ENCODE assay signal across 27 cellular contexts in genomic region chr6:131393433-131393832, GRCh38.
"Had no signal": no experiment of that assay in that cellular context is flagged by ENCODE, and none has a peak within 500 bp of the region (broad histone marks: within the 10 kb centered on the region; RNA-seq: fewer than 3 reads in every experiment).

No MANE protein-coding gene starts in this region.

- H3K27ac Mint-ChIP-seq: stimulated activated effector memory CD8-positive, alpha-beta T cell treated with anti-CD3 and anti-CD28 coated beads, Interleukin-12 subunit alpha, Interleukin-12 subunit beta, amount 100 ng/mL, for 72 hours; stimulated activated memory B cell treated with anti-CD40 and anti-IgM and Interleukin-4, amounts not matched to agents 10 μg/mL and 1 μg/mL and 100 μg/mL, for 72 hours; stimulated activated naive B cell treated with anti-CD40 and anti-IgM and Interleukin-4, amounts not matched to agents 10 μg/mL and 1 μg/mL and 100 μg/mL, for 72 hours; stimulated activated naive CD8-positive, alpha-beta T cell treated with anti-CD3 and anti-CD28 coated beads, Interleukin-15, amount 100 ng/mL, for 72 hours; stimulated activated naive CD8-positive, alpha-beta T cell treated with anti-CD3 and anti-CD28 coated beads, Interleukin-15, Interleukin-2, amounts not matched to agents 100 ng/mL and 50 ng/mL, for 24 hours; type B pancreatic cell had no signal

- H3K36me3 ChIP-seq: stomach, suprapubic skin, thoracic aorta, thyroid gland, tibial nerve, transverse colon, upper lobe of left lung, upper lobe of right lung, uterus, vagina had no signal

- H3K27me3 Mint-ChIP-seq: stimulated activated naive B cell treated with anti-CD40 and anti-IgM and Interleukin-4, amounts not matched to agents 10 μg/mL and 1 μg/mL and 100 μg/mL, for 72 hours; stimulated activated naive CD8-positive, alpha-beta T cell treated with anti-CD3 and anti-CD28 coated beads, Interleukin-15, amount 100 ng/mL, for 72 hours; stimulated activated naive CD8-positive, alpha-beta T cell treated with anti-CD3 and anti-CD28 coated beads, Interleukin-15, Interleukin-2, amounts not matched to agents 100 ng/mL and 50 ng/mL, for 24 hours; type B pancreatic cell had no signal

- H3K27ac ChIP-seq: stomach, suprapubic skin, testis, thoracic aorta, thyroid gland, tibial nerve, transverse colon, upper lobe of left lung, upper lobe of right lung, uterus, vagina had no signal

- H3K27me3 ChIP-seq: stomach, suprapubic skin, testis, thyroid gland, tibial nerve, transverse colon, upper lobe of left lung, upper lobe of right lung, uterus, vagina had no signal

- H3K4me1 Mint-ChIP-seq: stimulated activated effector memory CD8-positive, alpha-beta T cell treated with anti-CD3 and anti-CD28 coated beads, Interleukin-12 subunit alpha, Interleukin-12 subunit beta, amount 100 ng/mL, for 72 hours; stimulated activated memory B cell treated with anti-CD40 and anti-IgM and Interleukin-4, amounts not matched to agents 10 μg/mL and 1 μg/mL and 100 μg/mL, for 72 hours had no signal

- ATAC-seq: stimulated activated effector memory CD8-positive, alpha-beta T cell treated with anti-CD3 and anti-CD28 coated beads, Interleukin-12 subunit alpha, Interleukin-12 subunit beta, amount 100 ng/mL, for 72 hours; stimulated activated memory B cell treated with anti-CD40 and anti-IgM and Interleukin-4, amounts not matched to agents 10 μg/mL and 1 μg/mL and 100 μg/mL, for 72 hours; stimulated activated naive B cell treated with anti-CD40 and anti-IgM and Interleukin-4, amounts not matched to agents 10 μg/mL and 1 μg/mL and 100 μg/mL, for 72 hours; stimulated activated naive CD8-positive, alpha-beta T cell treated with anti-CD3 and anti-CD28 coated beads, Interleukin-15, amount 100 ng/mL, for 72 hours; stimulated activated naive CD8-positive, alpha-beta T cell treated with anti-CD3 and anti-CD28 coated beads, Interleukin-15, Interleukin-2, amounts not matched to agents 100 U/mL and 50 U/mL, for 24 hours; upper lobe of right lung had no signal

- H3K9me3 ChIP-seq: suprapubic skin, testis, thoracic aorta, thyroid gland, transverse colon, upper lobe of left lung, upper lobe of right lung, vagina had no signal

- DNase-seq: stimulated activated CD4-positive, alpha-beta T cell treated with anti-CD3 and anti-CD28 coated beads, Interleukin-2, amount 100 ng/mL, for 48 hours; stimulated activated CD4-positive, alpha-beta T cell treated with anti-CD3 and anti-CD28 coated beads, Interleukin-4, amount 100 ng/mL, for 1 hour; stimulated activated CD4-positive, alpha-beta T cell treated with anti-CD3 and anti-CD28 coated beads, Interleukin-4, amount 100 ng/mL, for 24 hours; stimulated activated CD4-positive, alpha-beta T cell treated with anti-CD3 and anti-CD28 coated beads, Interleukin-4, amount 100 ng/mL, for 4 hours; stimulated activated CD8-positive, alpha-beta memory T cell treated with anti-CD3 and anti-CD28 coated beads, Interleukin-4, amount 100 ng/mL, for 48 hours; stimulated activated naive B cell treated with anti-CD40 and anti-IgM and Interleukin-4, amounts not matched to agents 10 μg/mL and 1 μg/mL and 100 μg/mL, for 72 hours; stimulated activated naive CD4-positive, alpha-beta T cell; stimulated activated naive CD4-positive, alpha-beta T cell treated with Interleukin-2 at 50 U/mL for 16 hours; stimulated activated naive CD8-positive, alpha-beta T cell treated with anti-CD3 and anti-CD28 coated beads, Interleukin-15, amount 100 ng/mL, for 72 hours; stimulated activated naive CD8-positive, alpha-beta T cell treated with anti-CD3 and anti-CD28 coated beads, Interleukin-15, Interleukin-2, amounts not matched to agents 100 U/mL and 50 U/mL, for 24 hours; stomach; substantia nigra; testis; thyroid gland; transverse colon; trophoblast cell; upper lobe of left lung; upper lobe of right lung; uterus had no signal

- H3K4me3 Mint-ChIP-seq: stimulated activated effector memory CD8-positive, alpha-beta T cell treated with anti-CD3 and anti-CD28 coated beads, Interleukin-12 subunit alpha, Interleukin-12 subunit beta, amount 100 ng/mL, for 72 hours; stimulated activated memory B cell treated with anti-CD40 and anti-IgM and Interleukin-4, amounts not matched to agents 10 μg/mL and 1 μg/mL and 100 μg/mL, for 72 hours; stimulated activated naive B cell treated with anti-CD40 and anti-IgM and Interleukin-4, amounts not matched to agents 10 μg/mL and 1 μg/mL and 100 μg/mL, for 72 hours; stimulated activated naive CD8-positive, alpha-beta T cell treated with anti-CD3 and anti-CD28 coated beads, Interleukin-15, amount 100 ng/mL, for 72 hours; stimulated activated naive CD8-positive, alpha-beta T cell treated with anti-CD3 and anti-CD28 coated beads, Interleukin-15, Interleukin-2, amounts not matched to agents 100 ng/mL and 50 ng/mL, for 24 hours; type B pancreatic cell had no signal

- H3K4me1 ChIP-seq: stomach, suprapubic skin, testis, thyroid gland, tibial nerve, upper lobe of left lung, upper lobe of right lung, uterus, vagina had no signal

- H3K36me3 Mint-ChIP-seq: stimulated activated effector memory CD8-positive, alpha-beta T cell treated with anti-CD3 and anti-CD28 coated beads, Interleukin-12 subunit alpha, Interleukin-12 subunit beta, amount 100 ng/mL, for 72 hours; stimulated activated memory B cell treated with anti-CD40 and anti-IgM and Interleukin-4, amounts not matched to agents 10 μg/mL and 1 μg/mL and 100 μg/mL, for 72 hours; type B pancreatic cell had no signal

- H3K4me3 ChIP-seq: stomach, suprapubic skin, testis, thoracic aorta, thyroid gland, tibial nerve, transverse colon, upper lobe of left lung, upper lobe of right lung, uterus, vagina had no signal
